In the genomic region with DNA sequence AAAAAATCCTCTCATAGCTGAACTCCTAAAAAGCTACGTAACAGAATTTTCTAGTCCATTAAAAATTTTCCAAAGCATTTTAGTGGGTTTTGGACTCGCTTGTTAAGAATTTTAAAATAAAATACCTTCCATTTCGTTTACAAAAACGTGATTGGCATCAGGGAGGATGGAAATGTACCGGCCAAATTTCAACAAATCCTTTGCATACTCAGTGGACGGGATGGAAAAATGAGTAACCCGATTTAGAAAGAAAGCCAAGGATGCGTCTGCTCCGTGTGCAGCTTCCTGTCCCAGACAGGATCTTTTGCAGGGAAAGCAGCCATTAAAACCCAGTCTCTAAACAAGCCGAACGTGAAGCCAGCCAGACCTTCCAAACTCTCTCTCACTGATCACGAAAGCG, we compare ENCODE assay signal across 9 cellular contexts. TPM values are rescaled to one million over a fixed set of nuclear protein-coding genes. Genes with fewer than 3 reads are reported as not detected.
A peak's percentile ranks its signal among the peaks of the same experiment; 100 is the strongest.
DNase-seq lines count a peak whose midpoint lies in the region; ATAC-seq and TF ChIP-seq lines count a peak whose summit lies in the region.
"Had no signal": no experiment of that assay in that cellular context is flagged by ENCODE, and none has a peak within 500 bp of the region (broad histone marks: within the 10 kb centered on the region; RNA-seq: fewer than 3 reads in every experiment).

No MANE protein-coding gene starts in this region.

- DNase-seq in AG20443 (ENCODE audit: low spot score) (peak; percentile 80), adrenal gland (peak in 4 of 7 donors; percentile 51 to 68 (median 60)), heart right ventricle (peak in 1 of 2 donors; percentile 47), sciatic nerve (ENCODE audit: low spot score) (no peak), NCI-H526 (lab: John Stamatoyannopoulos, UW) (no peak)
- DNase-seq in activated effector memory CD4-positive, alpha-beta T cell treated with anti-CD3 and anti-CD28 coated beads, Interleukin-2, amount 50 U/mL, for 16 hours = no peak

- TF ChIP-seq POLR2A in adrenal gland (IDR thresholded peaks at IDR 0.05) = peak in 1 of 2 donors; percentile 41

- H3K9me3 ChIP-seq in adrenal gland (replicated peaks in 1 of 3) = no peaks in the 10 kb centered on the region
- no peaks in the 10 kb centered on the region for H3K9me3 ChIP-seq in heart right ventricle

- H3K27ac ChIP-seq in adrenal gland (peak overlapping the region; percentile 73 to 93 (median 88)), heart right ventricle (peak overlapping the region; percentile 63 to 93 (median 83))

- intact Hi-C loops in adrenal gland (cut with DNase I) = no loop called here
- intact Hi-C loops in heart right ventricle (cut with DNase I) = no loop called here
- intact Hi-C loops in sciatic nerve (cut with DNase I) = no loop called here

- peaks cover 15 to 59% of the 10 kb centered on the region in 2 donors for H3K4me1 ChIP-seq in adrenal gland (replicated peaks in 1 of 2)
- H3K4me1 ChIP-seq in heart right ventricle = peaks cover 22 to 91% (median 78%) of the 10 kb centered on the region in 9 donors

- peak overlapping the region in 1 of 4 donors; percentile 39 for H3K4me3 ChIP-seq in adrenal gland
- H3K4me3 ChIP-seq in heart right ventricle = peak overlapping the region in 6 of 10 donors; percentile 6 to 31 (median 24)

- WGBS in adrenal gland, 4 donors = 19 to 26% (median 21%) methylated on average over 13 of the region's 13 CpGs
- WGBS in heart right ventricle, 2 donors = 28 to 41% methylated on average over 13 of the region's 13 CpGs

- TF ChIP-seq CTCF in adrenal gland (IDR thresholded peaks at IDR 0.05) (no peak), heart right ventricle (IDR thresholded peaks at IDR 0.05) (no peak)

- H3K36me3 ChIP-seq in adrenal gland (replicated peaks in 1 of 2) (no peaks in the 10 kb centered on the region), heart right ventricle (no peaks in the 10 kb centered on the region)

- ATAC-seq in heart right ventricle = peak in 5 of 8 donors; percentile 19 to 46 (median 27)
- ATAC-seq in sciatic nerve = peak; percentile 53
- no peak for ATAC-seq in HG03521 (IDR thresholded peaks at IDR 0.05; ENCODE audit: unreplicated experiment)
- no peak for ATAC-seq in HG03159 (IDR thresholded peaks at IDR 0.05; ENCODE audit: unreplicated experiment)
- ATAC-seq: stimulated activated memory B cell treated with anti-CD40 and anti-IgM and Interleukin-4, amounts not matched to agents 10 μg/mL and 1 μg/mL and 100 μg/mL, for 72 hours had no signal

- H3K27me3 ChIP-seq in adrenal gland (no peaks in the 10 kb centered on the region), heart right ventricle (no peaks in the 10 kb centered on the region)

RNA-seq across cellular contexts. Expression of a gene that starts 15.6 kb away (rescaled TPM):
- total RNA-seq in adrenal gland (100 to 1,000 TPM in 1 of 8 donors, 10 to 100 TPM in 7; 35.4 to 107 (median 48.9) TPM), heart right ventricle (10 to 100 TPM; 36.2 to 51.6 (median 46.1) TPM), sciatic nerve (72.7 TPM)
- polyA plus RNA-seq in adrenal gland (10 to 100 TPM; 17.4 to 27.1 (median 23.1) TPM), heart right ventricle (10 to 100 TPM; 20.8 to 29.7 TPM)

RNA-seq across cellular contexts. Expression of a gene that starts 55.4 kb away (rescaled TPM):
- total RNA-seq in adrenal gland = 10 to 100 TPM in 7 of 8 donors, 1 to 10 TPM in 1; 9.0 to 21.8 (median 16.1) TPM
- polyA plus RNA-seq in adrenal gland = 10 to 100 TPM in 2 of 3 donors, 1 to 10 TPM in 1; 5.2 to 23.4 (median 11.4) TPM
- 10 to 100 TPM in 4 of 10 donors, 1 to 10 TPM in 6; 2.9 to 21.2 (median 5.3) TPM for total RNA-seq in heart right ventricle
- polyA plus RNA-seq in heart right ventricle = 10 to 100 TPM in 1 of 2 donors, 1 to 10 TPM in 1; 6.5 to 21.4 TPM
- total RNA-seq in sciatic nerve = 67.6 TPM

Comparison
In these comparisons a context has a peak if more than half of its experiments do, and no peak if none do; other contexts are left out.
1. DNase-seq: peak in AG20443 (single experiment) and adrenal gland (4 of 7); none in sciatic nerve (single experiment), activated effector memory CD4-positive, alpha-beta T cell treated with anti-CD3 and anti-CD28 coated beads, Interleukin-2, amount 50 U/mL, for 16 hours (single experiment) and NCI-H526 (0 of 2).
2. ATAC-seq: peak in heart right ventricle (5 of 8) and sciatic nerve (single experiment); none in HG03521 (single experiment) and HG03159 (single experiment).